ENCODE assay signal across 25 cellular contexts in genomic region chr17:74194682-74195081, GRCh38.
"Had no signal": no experiment of that assay in that cellular context is flagged by ENCODE, and none has a peak within 500 bp of the region (broad histone marks: within the 10 kb centered on the region; RNA-seq: fewer than 3 reads in every experiment).

No MANE protein-coding gene starts in this region.

- H3K9me3 ChIP-seq: colonic mucosa, MG63, Peyer's patch, SJCRH30, SK-N-SH had no signal

- H3K9ac ChIP-seq: SK-N-SH had no signal

- H3K27ac ChIP-seq: colonic mucosa, RWPE1 had no signal

- H3K9me2 ChIP-seq: SK-N-SH had no signal

- H3K36me3 Mint-ChIP-seq: activated CD4-positive, alpha-beta memory T cell treated with anti-CD3 and anti-CD28 coated beads for 36 hours; activated naive CD4-positive, alpha-beta T cell treated with anti-CD3 and anti-CD28 coated beads, Interleukin-2, amount 10 ng/mL, durations not matched to agents 7 days and 5 days; activated naive CD8-positive, alpha-beta T cell treated with anti-CD3 and anti-CD28 coated beads for 36 hours; WTC11 had no signal

- H3K4me2 ChIP-seq: SK-N-SH had no signal

- H3K4me3 Mint-ChIP-seq: activated CD4-positive, alpha-beta memory T cell treated with anti-CD3 and anti-CD28 coated beads for 36 hours; activated naive CD4-positive, alpha-beta T cell treated with anti-CD3 and anti-CD28 coated beads, Interleukin-2, amount 10 ng/mL, durations not matched to agents 7 days and 5 days; activated naive CD8-positive, alpha-beta T cell treated with anti-CD3 and anti-CD28 coated beads for 36 hours; activated T-cell treated with anti-CD3 and anti-CD28 coated beads, Interleukin-2, amount 50 U/mL, for 72 hours; IgD-negative memory B cell; WTC11 had no signal

- DNase-seq: activated CD4-positive, alpha-beta memory T cell treated with anti-CD3 and anti-CD28 coated beads for 36 hours; activated CD4-positive, alpha-beta T cell treated with anti-CD3 and anti-CD28 coated beads for 48 hours; activated CD4-positive, CD25-positive, alpha-beta regulatory T cell treated with anti-CD3 and anti-CD28 coated beads, Interleukin-2, amount 50 U/mL, for 72 hours; activated CD8-positive, alpha-beta memory T cell treated with anti-CD3 and anti-CD28 coated beads, Interleukin-2, amount 50 U/mL, for 4 hours; activated gamma-delta T cell treated with Interleukin-2 at 50 U/mL for 16 hours; activated naive CD4-positive, alpha-beta T cell treated with anti-CD3 and anti-CD28 coated beads, Interleukin-2, amount 10 ng/mL, durations not matched to agents 7 days and 5 days; activated naive CD8-positive, alpha-beta T cell treated with anti-CD3 and anti-CD28 coated beads for 36 hours; activated T-cell treated with anti-CD3 and anti-CD28 coated beads, Interleukin-2, amount 50 U/mL, for 72 hours; caudate nucleus; colonic mucosa; MG63; NCI-H1105; NCI-H1436; NCI-H1694 treated with DMSO at 0.1 percent for 48 hours; NCI-H2029 treated with DMSO at 0.1 percent for 48 hours; NCI-H226; NCI-H748 treated with DMSO at 0.1 percent for 48 hours; Peyer's patch; SK-N-SH; SW 1271 had no signal

- H3K36me3 ChIP-seq: colonic mucosa, MG63, Peyer's patch, SJCRH30 had no signal

- ATAC-seq: activated T-cell treated with anti-CD3 and anti-CD28 coated beads, Interleukin-2, amount 50 U/mL, for 72 hours; WTC11 had no signal

- H3K4me3 ChIP-seq: colonic mucosa, MG63, Peyer's patch, SJCRH30 had no signal

- H3K27me3 ChIP-seq: colonic mucosa, Peyer's patch had no signal

- H3K27ac Mint-ChIP-seq: activated CD4-positive, alpha-beta memory T cell treated with anti-CD3 and anti-CD28 coated beads for 36 hours; activated naive CD4-positive, alpha-beta T cell treated with anti-CD3 and anti-CD28 coated beads, Interleukin-2, amount 10 ng/mL, durations not matched to agents 7 days and 5 days; activated naive CD8-positive, alpha-beta T cell treated with anti-CD3 and anti-CD28 coated beads for 36 hours; activated T-cell treated with anti-CD3 and anti-CD28 coated beads, Interleukin-2, amount 50 U/mL, for 72 hours; activated T-helper 2 cell treated with anti-CD3 and anti-CD28 coated beads, Interferon-gamma antibody, Interleukin-2, Interleukin-4, amounts not matched to agents 10 μg/mL and 5 μg/mL and 100 μg/mL, durations not matched to agents 14 hours and 24 hours and 36 hours; WTC11 had no signal

- H3K9me3 Mint-ChIP-seq: activated CD4-positive, alpha-beta memory T cell treated with anti-CD3 and anti-CD28 coated beads for 36 hours; activated naive CD4-positive, alpha-beta T cell treated with anti-CD3 and anti-CD28 coated beads, Interleukin-2, amount 10 ng/mL, durations not matched to agents 7 days and 5 days; activated T-cell treated with anti-CD3 and anti-CD28 coated beads, Interleukin-2, amount 50 U/mL, for 72 hours; activated T-helper 2 cell treated with anti-CD3 and anti-CD28 coated beads, Interferon-gamma antibody, Interleukin-2, Interleukin-4, amounts not matched to agents 10 μg/mL and 5 μg/mL and 100 μg/mL, durations not matched to agents 14 hours and 24 hours and 36 hours had no signal
